14 cellular contexts compared by ENCODE assay signal in the genomic region with DNA sequence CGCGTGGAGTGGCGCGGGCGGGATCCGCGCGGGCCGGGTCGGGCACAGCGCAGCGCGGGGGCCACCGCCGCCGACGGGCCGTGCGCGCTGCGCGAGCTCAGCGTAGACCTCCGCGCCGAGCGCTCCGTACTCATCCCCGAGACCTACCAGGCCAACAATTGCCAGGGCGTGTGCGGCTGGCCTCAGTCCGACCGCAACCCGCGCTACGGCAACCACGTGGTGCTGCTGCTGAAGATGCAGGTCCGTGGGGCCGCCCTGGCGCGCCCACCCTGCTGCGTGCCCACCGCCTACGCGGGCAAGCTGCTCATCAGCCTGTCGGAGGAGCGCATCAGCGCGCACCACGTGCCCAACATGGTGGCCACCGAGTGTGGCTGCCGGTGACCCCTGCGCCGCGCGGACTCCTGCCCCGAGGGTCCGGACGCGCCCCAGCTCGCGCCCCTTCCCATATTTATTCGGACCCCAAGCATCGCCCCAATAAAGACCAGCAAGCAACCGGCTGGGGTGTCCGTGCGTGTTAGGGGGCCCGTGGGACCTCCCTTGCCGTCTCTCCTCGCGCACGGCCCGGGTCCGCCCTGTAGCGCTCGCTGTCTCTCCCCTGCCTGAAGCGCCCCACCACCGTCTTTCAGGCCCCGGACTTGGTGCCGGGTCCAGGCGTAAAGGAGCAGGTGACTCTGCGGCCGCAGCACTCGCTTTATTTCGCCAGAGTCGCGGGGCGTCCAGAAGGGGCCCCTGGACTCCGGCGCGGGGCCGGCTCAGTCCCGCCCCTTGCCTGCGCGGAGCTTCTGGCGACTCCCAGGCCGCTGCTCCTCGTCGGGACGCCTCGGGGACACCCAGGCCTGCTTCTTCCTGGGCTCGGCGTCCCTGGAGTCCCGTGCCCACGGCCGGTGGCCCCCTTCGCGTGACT. TPM values are rescaled to one million over a fixed set of nuclear protein-coding genes. Genes with fewer than 3 reads are reported as not detected.
DNase-seq lines count a peak whose midpoint lies in the region; ATAC-seq and TF ChIP-seq lines count a peak whose summit lies in the region.
"Had no signal": no experiment of that assay in that cellular context is flagged by ENCODE, and none has a peak within 500 bp of the region (broad histone marks: within the 10 kb centered on the region; RNA-seq: fewer than 3 reads in every experiment).

No MANE protein-coding gene starts in this region.

- H3K27me3 ChIP-seq in stomach (peaks cover 30 to 70% (median 53%) of the 10 kb centered on the region in 3 donors), aorta (ENCODE audit: control insufficient read depth in 1 of 2, insufficient read depth in 2 of 2, low read length in 1 of 2) (no peaks in the 10 kb centered on the region)

- TF ChIP-seq POLR2A in stomach (IDR thresholded peaks at IDR 0.05), result no peak

- H3K27ac Mint-ChIP-seq in activated naive CD4-positive, alpha-beta T cell treated with anti-CD3 and anti-CD28 coated beads, Interleukin-2, amount 10 ng/mL, durations not matched to agents 7 days and 5 days, result no peak overlapping the region
- H3K27ac Mint-ChIP-seq in activated CD8-positive, alpha-beta T cell treated with anti-CD3 and anti-CD28 coated beads, Interleukin-2, amount 10 ng/mL, durations not matched to agents 7 days and 5 days, result no peak overlapping the region

- H3K9me3 ChIP-seq in stomach (no peaks in the 10 kb centered on the region), aorta (ENCODE audit: control insufficient read depth, low read length) (no peaks in the 10 kb centered on the region)
- H3K9me3 ChIP-seq: sigmoid colon had no signal

- H3K4me1 ChIP-seq in stomach, result peaks cover 37 to 57% (median 50%) of the 10 kb centered on the region in 4 donors
- no peaks in the 10 kb centered on the region for H3K4me1 ChIP-seq in aorta (ENCODE audit: control insufficient read depth in 1 of 2, insufficient read depth in 2 of 2, low read length in 2 of 2)

- TF ChIP-seq EP300 in stomach (IDR thresholded peaks at IDR 0.05), result no peak

- no peak overlapping the region for H3K4me3 Mint-ChIP-seq in activated naive CD4-positive, alpha-beta T cell treated with anti-CD3 and anti-CD28 coated beads, Interleukin-2, amount 10 ng/mL, durations not matched to agents 7 days and 5 days
- H3K4me3 Mint-ChIP-seq in activated CD8-positive, alpha-beta T cell treated with anti-CD3 and anti-CD28 coated beads, Interleukin-2, amount 10 ng/mL, durations not matched to agents 7 days and 5 days, result no peak overlapping the region

- peak; percentile 51 for DNase-seq in activated naive CD4-positive, alpha-beta T cell treated with anti-CD3 and anti-CD28 coated beads, Interleukin-2, amount 50 U/mL, for 16 hours
- no peak for DNase-seq in activated naive CD4-positive, alpha-beta T cell treated with anti-CD3 and anti-CD28 coated beads, Interleukin-2, amount 10 ng/mL, durations not matched to agents 7 days and 5 days
- DNase-seq in activated CD8-positive, alpha-beta T cell treated with anti-CD3 and anti-CD28 coated beads, Interleukin-2, amount 10 ng/mL, durations not matched to agents 7 days and 5 days, result no peak
- DNase-seq in left ventricle myocardium superior, result peak; percentile 27
- DNase-seq in stomach, result no peak
- DNase-seq in aorta, result no peak
- DNase-seq in SHP77 treated with DMSO at 0.1 percent for 48 hours (lab: John Stamatoyannopoulos, UW), result no peak
- DNase-seq: AML-193, mesendoderm, NCI-H1417 treated with DMSO at 0.1 percent for 48 hours, sigmoid colon had no signal

- no peak overlapping the region for H3K27ac ChIP-seq in stomach
- no peak overlapping the region for H3K27ac ChIP-seq in aorta (ENCODE audit: low read depth in 1 of 2, low read length in 2 of 2)
- H3K27ac ChIP-seq: sigmoid colon had no signal

- intact Hi-C loops in left ventricle myocardium superior (cut with micrococcal nuclease), result no loop called here
- intact Hi-C loops in stomach (cut with DNase I; ENCODE audit: low total_unique reads), result no loop called here
- intact Hi-C loops in aorta (cut with DNase I), result no loop called here

- POLR2A ChIA-PET in activated CD8-positive, alpha-beta T cell treated with anti-CD3 and anti-CD28 coated beads, Interleukin-2, amount 10 ng/mL, durations not matched to agents 7 days and 5 days (lab: Charles Lee), result interaction anchor here (2.2 to 3.9 kb wide), 2 partner anchors 13 to 18 kb away, joined by 6 to 19 read pairs; no protein-coding TSS in a partner anchor

- ATAC-seq in activated CD8-positive, alpha-beta T cell treated with anti-CD3 and anti-CD28 coated beads, Interleukin-2, amount 10 ng/mL, durations not matched to agents 7 days and 5 days, result peak; percentile 12
- ATAC-seq in left ventricle myocardium superior, result no peak
- ATAC-seq in GM18861 (IDR thresholded peaks at IDR 0.05; ENCODE audit: unreplicated experiment), result no peak
- ATAC-seq in aorta (ENCODE audit: low FRiP score), result no peak

- CTCF ChIA-PET in activated naive CD4-positive, alpha-beta T cell treated with anti-CD3 and anti-CD28 coated beads, Interleukin-2, amount 10 ng/mL, durations not matched to agents 7 days and 5 days (lab: Charles Lee), result interaction anchor here (1.1 kb wide), 1 partner anchor 20 kb away, joined by 3 read pairs; no protein-coding TSS in a partner anchor
- CTCF ChIA-PET in activated CD8-positive, alpha-beta T cell treated with anti-CD3 and anti-CD28 coated beads, Interleukin-2, amount 10 ng/mL, durations not matched to agents 7 days and 5 days (lab: Charles Lee), result interaction anchor here (1.0 to 4.3 kb wide), 3 partner anchors 10 to 22 kb away, joined by 4 to 22 read pairs (median 11); no protein-coding TSS in a partner anchor

- H3K9me3 Mint-ChIP-seq in activated naive CD4-positive, alpha-beta T cell treated with anti-CD3 and anti-CD28 coated beads, Interleukin-2, amount 10 ng/mL, durations not matched to agents 7 days and 5 days, result no peaks in the 10 kb centered on the region
- no peaks in the 10 kb centered on the region for H3K9me3 Mint-ChIP-seq in activated CD8-positive, alpha-beta T cell treated with anti-CD3 and anti-CD28 coated beads, Interleukin-2, amount 10 ng/mL, durations not matched to agents 7 days and 5 days (ENCODE audit: insufficient read depth)

- no peak for TF ChIP-seq CTCF in stomach (IDR thresholded peaks at IDR 0.05)

- peaks cover 3% of the 10 kb centered on the region for H3K36me3 Mint-ChIP-seq in activated naive CD4-positive, alpha-beta T cell treated with anti-CD3 and anti-CD28 coated beads, Interleukin-2, amount 10 ng/mL, durations not matched to agents 7 days and 5 days
- peaks cover 9% of the 10 kb centered on the region for H3K36me3 Mint-ChIP-seq in activated CD8-positive, alpha-beta T cell treated with anti-CD3 and anti-CD28 coated beads, Interleukin-2, amount 10 ng/mL, durations not matched to agents 7 days and 5 days (ENCODE audit: low read depth)

- peak overlapping the region; percentile 9 to 40 (median 20) for H3K4me3 ChIP-seq in stomach
- H3K4me3 ChIP-seq in aorta (ENCODE audit: low read length in 2 of 2), result no peak overlapping the region

- WGBS in stomach, 5 donors, result 4 to 24% (median 7%) methylated on average over 29 to 108 of the region's 108 CpGs
- whole genome bisulfite sequencing in aorta, 2 donors, result 7 to 11% methylated on average over 78 to 108 of the region's 108 CpGs

- H3K4me1 Mint-ChIP-seq in activated naive CD4-positive, alpha-beta T cell treated with anti-CD3 and anti-CD28 coated beads, Interleukin-2, amount 10 ng/mL, durations not matched to agents 7 days and 5 days, result peaks cover 25% of the 10 kb centered on the region
- H3K4me1 Mint-ChIP-seq in activated CD8-positive, alpha-beta T cell treated with anti-CD3 and anti-CD28 coated beads, Interleukin-2, amount 10 ng/mL, durations not matched to agents 7 days and 5 days (ENCODE audit: low read depth), result peaks cover 14% of the 10 kb centered on the region

- H3K36me3 ChIP-seq in stomach, result peaks cover 17 to 28% (median 24%) of the 10 kb centered on the region in 4 donors
- peaks cover 0 to 2% of the 10 kb centered on the region in 2 donors for H3K36me3 ChIP-seq in aorta (ENCODE audit: control insufficient read depth in 1 of 2, insufficient read depth in 2 of 2, low read length in 1 of 2)

- H3K27me3 Mint-ChIP-seq in activated naive CD4-positive, alpha-beta T cell treated with anti-CD3 and anti-CD28 coated beads, Interleukin-2, amount 10 ng/mL, durations not matched to agents 7 days and 5 days, result peaks cover 58% of the 10 kb centered on the region
- peaks cover 13% of the 10 kb centered on the region for H3K27me3 Mint-ChIP-seq in activated CD8-positive, alpha-beta T cell treated with anti-CD3 and anti-CD28 coated beads, Interleukin-2, amount 10 ng/mL, durations not matched to agents 7 days and 5 days (ENCODE audit: low read depth)

RNA-seq across cellular contexts. Expression of a gene that starts 2.7 kb away (rescaled TPM):
- total RNA-seq in activated CD8-positive, alpha-beta T cell treated with anti-CD3 and anti-CD28 coated beads, Interleukin-2, amount 10 ng/mL, durations not matched to agents 7 days and 5 days, result 10 to 100 TPM; 10.3 to 12.1 TPM
- total RNA-seq in left ventricle myocardium superior (1.6 TPM), stomach (1 to 10 TPM in 2 of 5 donors, under 1 TPM in 1, not detected in 2; 0.45 to 2.0 (median 1.1) TPM), aorta (1 to 10 TPM; 1.5 to 1.8 TPM)
- polyA plus RNA-seq in stomach (1 to 10 TPM in 1 of 3 donors, under 1 TPM in 2; 0.50 to 1.5 (median 0.61) TPM), aorta (1 to 10 TPM; 1.7 to 3.1 TPM)

RNA-seq across cellular contexts. Expression of a gene that starts 4.4 kb away (rescaled TPM):
- not detected for total RNA-seq in activated CD8-positive, alpha-beta T cell treated with anti-CD3 and anti-CD28 coated beads, Interleukin-2, amount 10 ng/mL, durations not matched to agents 7 days and 5 days
- not detected for total RNA-seq in left ventricle myocardium superior
- total RNA-seq in stomach, result under 1 TPM in 1 of 5 donors, not detected in 4; 0.58 TPM
- under 1 TPM in 2 of 3 donors, not detected in 1; 0.68 to 0.75 TPM for polyA plus RNA-seq in stomach
- under 1 TPM in 1 of 2 donors, not detected in 1; 0.42 TPM for total RNA-seq in aorta
- under 1 TPM in 1 of 2 donors, not detected in 1; 0.38 TPM for polyA plus RNA-seq in aorta
- total RNA-seq: T-helper 1 cell treated with Interleukin-12 subunit alpha and Interleukin-12 subunit beta and Interleukin-4 antibody, amounts not matched to agents 30 ng/mL and 1 ng/mL, for 36 hours had no signal

RNA-seq across cellular contexts. Expression of a gene that starts 15.2 kb away (rescaled TPM):
- total RNA-seq in activated CD8-positive, alpha-beta T cell treated with anti-CD3 and anti-CD28 coated beads, Interleukin-2, amount 10 ng/mL, durations not matched to agents 7 days and 5 days, result 100 to 1,000 TPM; 157 to 163 TPM
- total RNA-seq in left ventricle myocardium superior (31.4 TPM), stomach (100 to 1,000 TPM in 1 of 5 donors, 10 to 100 TPM in 4; 25.8 to 214 (median 33.9) TPM), aorta (10 to 100 TPM; 56.1 to 62.2 TPM)
- polyA plus RNA-seq in stomach (10 to 100 TPM; 33.3 to 42.4 (median 40.2) TPM), aorta (10 to 100 TPM; 23.8 to 64.9 TPM)

RNA-seq across cellular contexts. Expression of a gene that starts 15.7 kb away (rescaled TPM):
- 10 to 100 TPM; 78.0 to 79.9 TPM for total RNA-seq in activated CD8-positive, alpha-beta T cell treated with anti-CD3 and anti-CD28 coated beads, Interleukin-2, amount 10 ng/mL, durations not matched to agents 7 days and 5 days
- total RNA-seq in left ventricle myocardium superior (60.7 TPM), stomach (100 to 1,000 TPM in 2 of 5 donors, 10 to 100 TPM in 3; 22.2 to 459 (median 96.9) TPM), aorta (10 to 100 TPM; 24.9 to 37.7 TPM)
- polyA plus RNA-seq in stomach (100 to 1,000 TPM; 113 to 173 (median 132) TPM), aorta (10 to 100 TPM; 50.9 to 56.2 TPM)

RNA-seq across cellular contexts. Expression of a gene that starts 30.1 kb away (rescaled TPM):
- total RNA-seq in activated CD8-positive, alpha-beta T cell treated with anti-CD3 and anti-CD28 coated beads, Interleukin-2, amount 10 ng/mL, durations not matched to agents 7 days and 5 days, result under 1 TPM; 0.16 to 0.34 TPM
- 0.87 TPM for total RNA-seq in left ventricle myocardium superior
- total RNA-seq in stomach, result 1 to 10 TPM in 1 of 5 donors, under 1 TPM in 1, not detected in 3; 0.87 to 1.4 TPM
- under 1 TPM in 2 of 3 donors, not detected in 1; 0.15 to 0.31 TPM for polyA plus RNA-seq in stomach
- 1 to 10 TPM in 1 of 2 donors, under 1 TPM in 1; 0.93 to 1.5 TPM for total RNA-seq in aorta
- polyA plus RNA-seq in aorta, result under 1 TPM in 1 of 2 donors, not detected in 1; 0.88 TPM
- total RNA-seq: glomerular endothelial cell had no signal

Comparison
In these comparisons a context has a peak if more than half of its experiments do, and no peak if none do; other contexts are left out.
1. DNase-seq: peak in activated naive CD4-positive, alpha-beta T cell treated with anti-CD3 and anti-CD28 coated beads, Interleukin-2, amount 50 U/mL, for 16 hours (single experiment) and left ventricle myocardium superior (single experiment); none in activated naive CD4-positive, alpha-beta T cell treated with anti-CD3 and anti-CD28 coated beads, Interleukin-2, amount 10 ng/mL, durations not matched to agents 7 days and 5 days (single experiment), activated CD8-positive, alpha-beta T cell treated with anti-CD3 and anti-CD28 coated beads, Interleukin-2, amount 10 ng/mL, durations not matched to agents 7 days and 5 days (single experiment), stomach (single experiment), aorta (0 of 2) and SHP77 treated with DMSO at 0.1 percent for 48 hours (single experiment).
2. H3K4me3 ChIP-seq: peak in stomach (4 of 4); none in aorta (0 of 2).